ENCODE assay signal across 9 cellular contexts in the genomic region with DNA sequence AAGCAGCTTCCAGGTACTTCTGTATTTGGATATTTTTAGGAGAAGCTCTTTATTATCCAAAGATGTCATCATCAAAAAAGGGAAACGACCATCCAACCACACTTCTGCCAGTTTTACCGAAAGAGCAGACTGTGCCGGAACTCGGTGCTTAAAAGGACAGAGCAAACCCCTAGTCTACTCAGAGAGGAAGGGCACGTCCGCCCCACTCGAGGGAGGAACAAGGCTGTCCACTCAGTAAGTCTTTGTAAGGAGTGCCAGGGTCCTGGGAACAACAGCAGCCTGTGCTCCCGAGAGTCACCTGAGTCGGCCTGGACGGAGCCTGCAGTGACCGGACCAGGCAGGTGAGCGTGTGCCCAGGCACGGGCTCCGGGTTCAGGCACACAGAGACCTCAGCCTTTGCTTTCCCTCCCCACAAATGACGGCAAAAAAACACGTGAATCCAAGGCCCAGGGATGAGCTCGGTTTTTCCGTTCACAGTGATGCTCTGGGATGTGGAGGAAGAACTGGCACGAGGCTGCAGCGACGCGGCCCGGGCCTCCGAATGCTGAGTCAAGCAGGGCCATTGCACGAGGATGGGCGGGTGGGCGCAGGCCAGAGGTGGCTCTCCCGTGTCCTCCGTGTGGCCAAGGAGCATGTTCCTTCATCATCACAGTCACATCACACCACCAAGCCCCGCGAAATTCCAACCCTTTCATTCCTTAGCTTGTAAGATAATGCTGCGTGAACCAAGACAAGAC. TPM values are rescaled to one million over a fixed set of nuclear protein-coding genes. Genes with fewer than 3 reads are reported as not detected.
DNase-seq lines count a peak whose midpoint lies in the region; ATAC-seq and TF ChIP-seq lines count a peak whose summit lies in the region.
"Had no signal": no experiment of that assay in that cellular context is flagged by ENCODE, and none has a peak within 500 bp of the region (broad histone marks: within the 10 kb centered on the region; RNA-seq: fewer than 3 reads in every experiment).

No MANE protein-coding gene starts in this region.

- TF ChIP-seq CTCF in OCI-LY7 (conservative IDR thresholded peaks at IDR 0.05; ENCODE audit: low read length): peak; percentile 65; the same call in 1 of the 2 replicates

- no peak for ATAC-seq in CD4-positive, CD25-positive, alpha-beta regulatory T cell (ENCODE audit: low read depth in 2 of 2)
- ATAC-seq in Right ventricle myocardium superior (ENCODE audit: poor library complexity) (peak; percentile 42), GM21825 (IDR thresholded peaks at IDR 0.05; ENCODE audit: unreplicated experiment) (no peak), HG03139 (IDR thresholded peaks at IDR 0.05; ENCODE audit: unreplicated experiment) (no peak)
- no peak for ATAC-seq in naive thymus-derived CD8-positive, alpha-beta T cell

- POLR2A ChIA-PET in OCI-LY7 (lab: Charles Lee): interaction anchor here (0.6 to 2.2 kb wide), 6 partner anchors 12 to 155 kb away, joined by 3 to 10 read pairs (median 4); partner anchors contain the start of gene SLCO4A1
- POLR2A ChIA-PET in naive thymus-derived CD8-positive, alpha-beta T cell (lab: Charles Lee): interaction anchor here (0.7 kb wide), 1 partner anchor 21 kb away, joined by 3 read pairs; no protein-coding TSS in a partner anchor

- no peaks in the 10 kb centered on the region for H3K36me3 ChIP-seq in CD4-positive, CD25-positive, alpha-beta regulatory T cell (ENCODE audit: control insufficient read depth, insufficient read depth, low read length)
- no peaks in the 10 kb centered on the region for H3K36me3 ChIP-seq in OCI-LY7 (ENCODE audit: insufficient read depth, low read length)

- H3K4me3 ChIP-seq in CD4-positive, CD25-positive, alpha-beta regulatory T cell (ENCODE audit: low read depth, low read length): no peak overlapping the region
- peak overlapping the region; percentile 58 for H3K4me3 ChIP-seq in OCI-LY7 (ENCODE audit: low read depth, low read length, poor library complexity, severe bottlenecking)

- H3K9me2 ChIP-seq in OCI-LY7 (ENCODE audit: insufficient read depth, low read length): no peaks in the 10 kb centered on the region

- H3K9me3 Mint-ChIP-seq in CD4-positive, CD25-positive, alpha-beta regulatory T cell: peaks cover 0 to 2% (median 0%) of the 10 kb centered on the region in 7 donors
- H3K9me3 Mint-ChIP-seq in naive thymus-derived CD8-positive, alpha-beta T cell: no peaks in the 10 kb centered on the region
- H3K9me3 Mint-ChIP-seq in activated T-cell treated with anti-CD3 and anti-CD28 coated beads, Interleukin-2, amount 50 U/mL, for 24 hours: no peaks in the 10 kb centered on the region
- H3K9me3 Mint-ChIP-seq: central memory CD8-positive, alpha-beta T cell had no signal

- DNase-seq in CD4-positive, CD25-positive, alpha-beta regulatory T cell: no peak
- no peak for DNase-seq in OCI-LY7 (ENCODE audit: low spot score)
- peak; percentile 66 for DNase-seq in Right ventricle myocardium superior
- peak; percentile 9 for DNase-seq in pons (ENCODE audit: low spot score)
- no peak for DNase-seq in naive thymus-derived CD8-positive, alpha-beta T cell
- no peak for DNase-seq in activated T-cell treated with anti-CD3 and anti-CD28 coated beads, Interleukin-2, amount 50 U/mL, for 24 hours

- no peaks in the 10 kb centered on the region for H3K9me3 ChIP-seq in CD4-positive, CD25-positive, alpha-beta regulatory T cell (ENCODE audit: control insufficient read depth in 2 of 2, low read length in 2 of 2)
- no peaks in the 10 kb centered on the region; the same call in 1 of the 2 replicates for H3K9me3 ChIP-seq in OCI-LY7 (ENCODE audit: low read length)

- H3K27ac Mint-ChIP-seq in CD4-positive, CD25-positive, alpha-beta regulatory T cell: peak overlapping the region in 2 of 3 donors; percentile 25 to 66
- H3K27ac Mint-ChIP-seq in naive thymus-derived CD8-positive, alpha-beta T cell: peak overlapping the region in 1 of 10 donors; percentile 22
- H3K27ac Mint-ChIP-seq in activated T-cell treated with anti-CD3 and anti-CD28 coated beads, Interleukin-2, amount 50 U/mL, for 24 hours: no peak overlapping the region

- CTCF ChIA-PET in OCI-LY7 (lab: Charles Lee; ENCODE audit: unreplicated experiment): interaction anchor here (0.6 to 1.0 kb wide), 2 partner anchors 25 to 87 kb away, joined by 3 to 4 read pairs; no protein-coding TSS in a partner anchor

- H3K27ac ChIP-seq in CD4-positive, CD25-positive, alpha-beta regulatory T cell (ENCODE audit: insufficient read depth, low read length, poor library complexity, severe bottlenecking): no peak overlapping the region
- H3K27ac ChIP-seq in OCI-LY7 (ENCODE audit: low read depth, low read length, poor library complexity, severe bottlenecking): peak overlapping the region; percentile 75

- H3K4me3 Mint-ChIP-seq in CD4-positive, CD25-positive, alpha-beta regulatory T cell: no peak overlapping the region
- H3K4me3 Mint-ChIP-seq in naive thymus-derived CD8-positive, alpha-beta T cell: peak overlapping the region in 1 of 10 donors; percentile 28
- H3K4me3 Mint-ChIP-seq in activated T-cell treated with anti-CD3 and anti-CD28 coated beads, Interleukin-2, amount 50 U/mL, for 24 hours: no peak overlapping the region

- no TSS peak for BruUV-seq in OCI-LY7 (replicated peaks; lab: Mats Ljungman, UMichigan)

- peaks cover 21% of the 10 kb centered on the region for H3K4me1 ChIP-seq in CD4-positive, CD25-positive, alpha-beta regulatory T cell (ENCODE audit: control insufficient read depth, insufficient read depth, low read length, poor library complexity, severe bottlenecking)
- H3K4me1 ChIP-seq in OCI-LY7 (ENCODE audit: insufficient read depth, low read length, poor library complexity, severe bottlenecking): peaks cover 57% of the 10 kb centered on the region

- H3K36me3 Mint-ChIP-seq in CD4-positive, CD25-positive, alpha-beta regulatory T cell: no peaks in the 10 kb centered on the region
- H3K36me3 Mint-ChIP-seq in naive thymus-derived CD8-positive, alpha-beta T cell: no peaks in the 10 kb centered on the region
- H3K36me3 Mint-ChIP-seq in activated T-cell treated with anti-CD3 and anti-CD28 coated beads, Interleukin-2, amount 50 U/mL, for 24 hours (ENCODE audit: low read depth): no peaks in the 10 kb centered on the region

- H3K27me3 ChIP-seq in CD4-positive, CD25-positive, alpha-beta regulatory T cell (ENCODE audit: control insufficient read depth, insufficient read depth, low read length): no peaks in the 10 kb centered on the region

- peaks cover 0 to 18% (median 11%) of the 10 kb centered on the region in 4 donors for H3K4me1 Mint-ChIP-seq in CD4-positive, CD25-positive, alpha-beta regulatory T cell
- H3K4me1 Mint-ChIP-seq in naive thymus-derived CD8-positive, alpha-beta T cell: peaks cover 6 to 20% (median 16%) of the 10 kb centered on the region in 4 donors
- H3K4me1 Mint-ChIP-seq in activated T-cell treated with anti-CD3 and anti-CD28 coated beads, Interleukin-2, amount 50 U/mL, for 24 hours (ENCODE audit: low read depth): peaks cover 23% of the 10 kb centered on the region

- H4K20me1 ChIP-seq in OCI-LY7 (ENCODE audit: insufficient read depth, low read length): no peaks in the 10 kb centered on the region

- intact Hi-C loops in OCI-LY7 (cut with micrococcal nuclease; ENCODE audit: unreplicated experiment) (loop anchor here (1.0 kb wide), 2 partner anchors 17 to 166 kb away; partner anchors contain the start of gene SLCO4A1), Right ventricle myocardium superior (cut with DNase I) (no loop called here)

- H3K4me2 ChIP-seq in OCI-LY7 (ENCODE audit: low read length): peak overlapping the region; percentile 91

- no peaks in the 10 kb centered on the region for H3K79me2 ChIP-seq in OCI-LY7 (ENCODE audit: insufficient read depth, low read depth, low read length)

- no peaks in the 10 kb centered on the region for H3K27me3 Mint-ChIP-seq in CD4-positive, CD25-positive, alpha-beta regulatory T cell
- no peaks in the 10 kb centered on the region for H3K27me3 Mint-ChIP-seq in naive thymus-derived CD8-positive, alpha-beta T cell
- no peaks in the 10 kb centered on the region for H3K27me3 Mint-ChIP-seq in activated T-cell treated with anti-CD3 and anti-CD28 coated beads, Interleukin-2, amount 50 U/mL, for 24 hours
- H3K27me3 Mint-ChIP-seq: central memory CD8-positive, alpha-beta T cell had no signal

- H2AFZ ChIP-seq in OCI-LY7 (ENCODE audit: low read length): peak overlapping the region; percentile 57; the same call in 1 of the 2 replicates

RNA-seq across cellular contexts. Expression of gene SLCO4A1, which starts 17.4 kb away (rescaled TPM):
- 7.4 TPM for total RNA-seq in CD4-positive, CD25-positive, alpha-beta regulatory T cell
- 1 to 10 TPM; 1.8 to 2.9 (median 2.7) TPM for polyA plus RNA-seq in CD4-positive, CD25-positive, alpha-beta regulatory T cell
- total RNA-seq in OCI-LY7 (2014; rRNA removed; shearing (Covaris generic)): 34.4 and 52.4 TPM in 2 replicates
- 30.4 and 34.3 TPM in 2 replicates for total RNA-seq in OCI-LY7 (2022)
- total RNA-seq in Right ventricle myocardium superior: 12.1 TPM
- 1 to 10 TPM; 1.4 TPM for total RNA-seq in naive thymus-derived CD8-positive, alpha-beta T cell
- under 1 TPM in 1 of 3 donors, not detected in 2; 0.93 TPM for polyA plus RNA-seq in naive thymus-derived CD8-positive, alpha-beta T cell

Comparison
In these comparisons a context has a peak if more than half of its experiments do, and no peak if none do; other contexts are left out.
1. DNase-seq: peak in Right ventricle myocardium superior (single experiment) and pons (single experiment); none in CD4-positive, CD25-positive, alpha-beta regulatory T cell (0 of 3), OCI-LY7 (single experiment), naive thymus-derived CD8-positive, alpha-beta T cell (0 of 10) and activated T-cell treated with anti-CD3 and anti-CD28 coated beads, Interleukin-2, amount 50 U/mL, for 24 hours (single experiment).